8 cellular contexts compared by ENCODE assay signal in genomic region chr2:191675807-191676667, GRCh38. TPM values are rescaled to one million over a fixed set of nuclear protein-coding genes. Genes with fewer than 3 reads are reported as not detected.
DNase-seq lines count a peak whose midpoint lies in the region; ATAC-seq lines count a peak whose summit lies in the region.

No MANE protein-coding gene starts in this region.

- DNase-seq in T follicular helper cell (ENCODE audit: low read depth) (peak; percentile 53), astrocyte of the hippocampus (ENCODE audit: low read depth, low spot score) (peak; percentile 12), mucosa of gallbladder (ENCODE audit: low spot score) (peak; percentile 60), LoVo (ENCODE audit: low spot score) (no peak), NCI-H1417 treated with DMSO at 0.1 percent for 48 hours (lab: John Stamatoyannopoulos, UW) (no peak)

- peak overlapping the region; percentile 12 for H3K27ac ChIP-seq in temporal lobe (ENCODE audit: low read depth, low read length)

- ATAC-seq in GM19043 (IDR thresholded peaks at IDR 0.05; ENCODE audit: low read depth, unreplicated experiment) (peak; percentile 60), HG03060 (IDR thresholded peaks at IDR 0.05; ENCODE audit: low read depth, unreplicated experiment) (peak; percentile 56)

RNA-seq across cellular contexts. Expression of gene NABP1, which starts 1.9 kb away (rescaled TPM):
- 17.4 TPM for total RNA-seq in mucosa of gallbladder
- total RNA-seq in temporal lobe: 2.7 TPM

Comparison
In these comparisons a context has a peak if more than half of its experiments do, and no peak if none do; other contexts are left out.
1. DNase-seq: peak in T follicular helper cell (single experiment), astrocyte of the hippocampus (single experiment) and mucosa of gallbladder (single experiment); none in LoVo (single experiment) and NCI-H1417 treated with DMSO at 0.1 percent for 48 hours (single experiment).